In the genomic region with DNA sequence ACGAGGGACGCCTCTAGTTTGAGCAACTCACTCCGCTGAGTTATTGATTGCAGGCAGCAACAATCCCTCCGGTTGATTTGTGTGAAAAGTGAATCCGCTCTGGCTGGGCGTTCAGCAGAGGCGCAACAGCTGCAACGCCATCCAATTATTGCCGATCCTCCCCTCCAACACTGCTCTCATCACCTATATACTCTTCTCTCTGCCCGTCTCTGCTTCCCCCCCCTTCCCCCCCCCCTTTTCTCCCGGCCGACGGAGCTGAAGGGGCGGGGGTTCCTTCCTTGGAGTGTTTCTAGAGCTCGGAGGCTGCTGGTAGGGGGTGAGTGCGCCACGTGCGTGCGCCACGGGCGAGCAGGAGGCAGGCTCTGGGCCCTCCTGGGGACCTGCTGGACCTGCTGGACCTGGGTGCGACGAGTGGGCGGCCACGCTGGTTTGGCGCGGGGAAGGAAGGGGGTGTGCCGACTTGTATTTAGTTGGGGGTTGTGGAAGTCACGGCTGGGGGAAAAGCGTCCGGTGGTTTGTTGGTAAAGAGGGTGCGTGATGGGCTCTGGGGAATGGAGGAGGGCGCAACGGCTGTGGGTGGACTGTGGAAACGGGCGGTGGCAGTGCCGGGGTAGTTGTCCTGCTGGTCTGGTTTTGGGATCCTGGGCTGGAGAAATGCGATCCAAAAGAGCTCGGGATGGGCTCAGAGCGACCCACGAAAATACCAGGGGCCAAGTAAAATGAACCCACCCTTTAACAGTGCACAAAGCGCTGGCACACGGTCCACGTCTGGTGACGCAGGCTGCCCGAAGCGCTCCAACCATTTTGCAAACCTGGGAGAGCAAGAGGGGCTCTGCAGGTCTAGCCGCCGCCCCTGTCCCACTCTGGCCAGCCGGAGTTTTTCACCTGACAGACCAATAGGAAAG, we compare ENCODE assay signal across 1 cellular context.
TF ChIP-seq lines count a peak whose summit lies in the region.

No MANE protein-coding gene starts in this region.

TF ChIP-seq in GM23338, 12 proteins besides CTCF, POLR2A, EP300 and RAD21 (continued from another document):
- TF ChIP-seq REST (IDR thresholded peaks at IDR 0.05; ENCODE audit: unreplicated experiment) = no peak
- TF ChIP-seq POLR2AphosphoS5 (IDR thresholded peaks at IDR 0.05; ENCODE audit: low read depth) = peak; percentile 18; the same call in 1 of the 2 replicates
- TF ChIP-seq STAT1 (IDR thresholded peaks at IDR 0.05; ENCODE audit: unreplicated experiment) = no peak
